In genomic region chr20:31811796-31812728, GRCh38 we compare ENCODE assay signal across 16 cellular contexts. TPM values are rescaled to one million over a fixed set of nuclear protein-coding genes. Genes with fewer than 3 reads are reported as not detected.
DNase-seq lines count a peak whose midpoint lies in the region; ATAC-seq, FAIRE-seq and TF ChIP-seq lines count a peak whose summit lies in the region.
"Had no signal": no experiment of that assay in that cellular context is flagged by ENCODE, and none has a peak within 500 bp of the region (broad histone marks: within the 10 kb centered on the region; RNA-seq: fewer than 3 reads in every experiment).

No MANE protein-coding gene starts in this region.

- no TSS peak for BruUV-seq in endothelial cell of umbilical vein (replicated peaks; lab: Mats Ljungman, UMichigan)
- no TSS peak for BruUV-seq in Caco-2 (replicated peaks; lab: Mats Ljungman, UMichigan)

- no peak overlapping the region for H3K4ac ChIP-seq in mesendoderm (ENCODE audit: low read depth, low read length)

- no peak for TF ChIP-seq POLR2A in endothelial cell of umbilical vein (IDR thresholded peaks at IDR 0.05; ENCODE audit: low read depth, low read length)
- TF ChIP-seq POLR2A in gastroesophageal sphincter (IDR thresholded peaks at IDR 0.05) = no peak

- H3K36me3 Mint-ChIP-seq in Caco-2 (ENCODE audit: insufficient read depth, unreplicated experiment) (peaks cover 34% of the 10 kb centered on the region), immature natural killer cell (no peaks in the 10 kb centered on the region)
- H3K36me3 Mint-ChIP-seq: IgD-negative memory B cell had no signal

- H4K20me1 ChIP-seq in GM23248 (ENCODE audit: insufficient read depth) = no peaks in the 10 kb centered on the region
- no peaks in the 10 kb centered on the region for H4K20me1 ChIP-seq in endothelial cell of umbilical vein (replicated peaks; ENCODE audit: control insufficient read depth, extremely low read depth, insufficient read depth, low read length)

- no peak overlapping the region for H3K23ac ChIP-seq in mesendoderm (ENCODE audit: low read length)

- DNase-seq in GM23248 (peak; percentile 43), SHP77 (lab: John Stamatoyannopoulos, UW) (peak; percentile 14 to 63), endothelial cell of umbilical vein (ENCODE audit: low read depth, low spot score) (peak; percentile 69), non-pigmented ciliary epithelial cell (ENCODE audit: low read depth) (peak; percentile 48), Caco-2 (no peak), mesendoderm (no peak), immature natural killer cell (no peak)
- DNase-seq: activated gamma-delta T cell; endodermal cell; NCI-H510A; stimulated activated CD8-positive, alpha-beta memory T cell treated with anti-CD3 and anti-CD28 coated beads, Interleukin-4, amount 100 ng/mL, for 48 hours had no signal

- no peak overlapping the region for H2BK15ac ChIP-seq in mesendoderm (replicated peaks; ENCODE audit: low read depth)

- in situ Hi-C loops in GM23248 (cut with MboI) = no loop called here

- H3K27ac Mint-ChIP-seq in Caco-2 (ENCODE audit: unreplicated experiment) (no peak overlapping the region), immature natural killer cell (no peak overlapping the region)
- H3K27ac Mint-ChIP-seq: endodermal cell, IgD-negative memory B cell had no signal

- ATAC-seq in gastroesophageal sphincter = no peak
- ATAC-seq: left lobe of liver had no signal

- H3K56ac ChIP-seq in mesendoderm (ENCODE audit: low read length) = no peak overlapping the region

- WGBS in GM23248 (ENCODE audit: low coverage in 1 of 2, low lambda C conversion rate in 2 of 2, missing lambda C conversion rate in 2 of 2), 2 experiments = 81 to 82% methylated on average over 15 of the region's 15 CpGs
- WGBS in mesendoderm (ENCODE audit: extremely low coverage, insufficient coverage, low lambda C conversion rate) = no CpG with 5 or more reads among the region's 15 CpGs
- 41 to 65% methylated on average over 5 to 10 of the region's 15 CpGs for WGBS in gastroesophageal sphincter (ENCODE audit: low coverage in 1 of 2), 2 donors

- no peaks in the 10 kb centered on the region for H3K9me1 ChIP-seq in endothelial cell of umbilical vein (replicated peaks; ENCODE audit: control insufficient read depth, extremely low read depth, insufficient read depth, low read length)

- H3K9ac ChIP-seq in GM23248 (no peak overlapping the region), endothelial cell of umbilical vein (replicated peaks; ENCODE audit: extremely low read depth, insufficient read depth, low read length) (no peak overlapping the region), mesendoderm (ENCODE audit: low read length) (no peak overlapping the region)

- H2BK5ac ChIP-seq in mesendoderm (ENCODE audit: low read length) = no peak overlapping the region

- no peak overlapping the region for H2AK5ac ChIP-seq in mesendoderm (ENCODE audit: low read length)

- H4K8ac ChIP-seq in mesendoderm (ENCODE audit: low read depth, low read length) = no peak overlapping the region

- H3K27ac ChIP-seq in GM23248 (no peak overlapping the region), endothelial cell of umbilical vein (ENCODE audit: insufficient read depth, low read depth, low read length) (no peak overlapping the region), mesendoderm (ENCODE audit: low read depth, low read length) (no peak overlapping the region), gastroesophageal sphincter (peak overlapping the region in 1 of 4 donors; percentile 14)
- H3K27ac ChIP-seq: skin epidermis had no signal

- H3K4me1 Mint-ChIP-seq in Caco-2 (ENCODE audit: low read depth, unreplicated experiment) (no peaks in the 10 kb centered on the region), immature natural killer cell (no peaks in the 10 kb centered on the region)

- H3K4me1 ChIP-seq in GM23248 (ENCODE audit: insufficient read depth) (peaks cover 19% of the 10 kb centered on the region), endothelial cell of umbilical vein (ENCODE audit: control insufficient read depth, extremely low read depth, insufficient read depth, low read length) (peaks cover 8% of the 10 kb centered on the region), Caco-2 (no peaks in the 10 kb centered on the region), mesendoderm (ENCODE audit: control insufficient read depth, low read depth, low read length) (no peaks in the 10 kb centered on the region), gastroesophageal sphincter (peaks cover 0 to 25% (median 3%) of the 10 kb centered on the region in 3 donors)

- H3K4me3 ChIP-seq in GM23248 = no peak overlapping the region
- H3K4me3 ChIP-seq in endothelial cell of umbilical vein (replicated peaks in 1 of 3; ENCODE audit: insufficient read depth in 1 of 3, low read depth in 1 of 3, low read length in 3 of 3) = no peak overlapping the region
- no peak overlapping the region for H3K4me3 ChIP-seq in Caco-2 (ENCODE audit: low read depth, low read length)
- no peak overlapping the region for H3K4me3 ChIP-seq in mesendoderm (ENCODE audit: low read length)
- H3K4me3 ChIP-seq in gastroesophageal sphincter = no peak overlapping the region
- H3K4me3 ChIP-seq: skin epidermis had no signal

- H3K4me3 Mint-ChIP-seq in Caco-2 (ENCODE audit: unreplicated experiment) (no peak overlapping the region), immature natural killer cell (no peak overlapping the region)
- H3K4me3 Mint-ChIP-seq: endodermal cell, IgD-negative memory B cell had no signal

- H3F3A ChIP-seq in GM23248 (ENCODE audit: insufficient read depth) = peaks cover 30% of the 10 kb centered on the region

- no peaks in the 10 kb centered on the region for H3K27me3 ChIP-seq in GM23248 (replicated peaks; ENCODE audit: insufficient read depth)
- H3K27me3 ChIP-seq in endothelial cell of umbilical vein (ENCODE audit: control insufficient read depth in 2 of 2, insufficient read depth in 2 of 2, low read length in 2 of 2) = no peaks in the 10 kb centered on the region
- no peaks in the 10 kb centered on the region for H3K27me3 ChIP-seq in Caco-2 (replicated peaks; ENCODE audit: control insufficient read depth, insufficient read depth, low read length)
- H3K27me3 ChIP-seq in mesendoderm (ENCODE audit: insufficient read depth, low read length, poor library complexity) = no peaks in the 10 kb centered on the region
- H3K27me3 ChIP-seq in gastroesophageal sphincter = no peaks in the 10 kb centered on the region

- no peaks in the 10 kb centered on the region for H3K9me3 Mint-ChIP-seq in Caco-2 (ENCODE audit: unreplicated experiment)
- no peaks in the 10 kb centered on the region for H3K9me3 Mint-ChIP-seq in immature natural killer cell
- H3K9me3 Mint-ChIP-seq: endodermal cell, IgD-negative memory B cell had no signal

- TF ChIP-seq CTCF in endothelial cell of umbilical vein (IDR thresholded peaks at IDR 0.05; ENCODE audit: extremely low read depth in 1 of 2, insufficient read depth in 1 of 2, low read depth in 1 of 2, low read length in 2 of 2) (no peak), Caco-2 (IDR thresholded peaks at IDR 0.05; ENCODE audit: insufficient read depth in 1 of 2, low read depth in 1 of 2, low read length in 1 of 2, severe bottlenecking in 1 of 2, unreplicated experiment in 1 of 2) (no peak), gastroesophageal sphincter (IDR thresholded peaks at IDR 0.05) (no peak)

- H4K5ac ChIP-seq in mesendoderm (ENCODE audit: low read length) = no peak overlapping the region

- H3K9me3 ChIP-seq in GM23248 (ENCODE audit: low read depth) (no peaks in the 10 kb centered on the region), endothelial cell of umbilical vein (replicated peaks; ENCODE audit: control insufficient read depth, insufficient read depth, low read length) (no peaks in the 10 kb centered on the region), Caco-2 (no peaks in the 10 kb centered on the region), gastroesophageal sphincter (no peaks in the 10 kb centered on the region)

- POLR2A ChIA-PET in endothelial cell of umbilical vein (lab: Charles Lee) = no interaction called here
- POLR2A ChIA-PET in Caco-2 (lab: Charles Lee) = no interaction called here

- CTCF ChIA-PET in endothelial cell of umbilical vein (lab: Charles Lee) (interaction anchor here (0.8 kb wide), 1 partner anchor 11 kb away, joined by 3 read pairs; no protein-coding TSS in a partner anchor), Caco-2 (lab: Charles Lee) (no interaction called here)

- H2AFZ ChIP-seq in GM23248 (no peak overlapping the region), endothelial cell of umbilical vein (ENCODE audit: low read depth, low read length) (no peak overlapping the region)

- intact Hi-C loops in endothelial cell of umbilical vein (cut with micrococcal nuclease) = no loop called here
- intact Hi-C loops in Caco-2 (cut with micrococcal nuclease; ENCODE audit: unreplicated experiment) = no loop called here

- dilution Hi-C loops in endothelial cell of umbilical vein (cut with MboI; ENCODE audit: extremely low pct_ligation_motif_present, low sequenced_read_pairs) = no loop called here

- TF ChIP-seq EP300 in gastroesophageal sphincter (IDR thresholded peaks at IDR 0.05) = no peak

- no peaks in the 10 kb centered on the region for H3K79me1 ChIP-seq in mesendoderm (ENCODE audit: low read length)

- no peak overlapping the region for H3K4me2 ChIP-seq in GM23248 (ENCODE audit: unreplicated experiment)
- no peak overlapping the region for H3K4me2 ChIP-seq in endothelial cell of umbilical vein (ENCODE audit: insufficient read depth, low read length)
- no peak overlapping the region for H3K4me2 ChIP-seq in mesendoderm (ENCODE audit: low read length)

- peak; percentile 54 for FAIRE-seq in endothelial cell of umbilical vein (lab: Jason Lieb, UNC)
- FAIRE-seq: TTC549 had no signal

- H3K27me3 Mint-ChIP-seq in Caco-2 (ENCODE audit: insufficient read depth, unreplicated experiment) (no peaks in the 10 kb centered on the region), immature natural killer cell (ENCODE audit: low read depth in 3 of 3) (peaks cover 1 to 2% (median 2%) of the 10 kb centered on the region in 3 donors)
- H3K27me3 Mint-ChIP-seq: IgD-negative memory B cell had no signal

- no peaks in the 10 kb centered on the region for H3K79me2 ChIP-seq in GM23248 (ENCODE audit: insufficient read depth)
- H3K79me2 ChIP-seq in endothelial cell of umbilical vein (ENCODE audit: control insufficient read depth, insufficient read depth, low read length) = no peaks in the 10 kb centered on the region
- no peaks in the 10 kb centered on the region for H3K79me2 ChIP-seq in mesendoderm (ENCODE audit: control insufficient read depth, insufficient read depth, low read length)

- no peaks in the 10 kb centered on the region for H3K36me3 ChIP-seq in GM23248 (ENCODE audit: low read depth)
- H3K36me3 ChIP-seq in endothelial cell of umbilical vein (ENCODE audit: control insufficient read depth in 2 of 2, extremely low read depth in 1 of 2, insufficient read depth in 2 of 2, low read length in 2 of 2) = no peaks in the 10 kb centered on the region
- no peaks in the 10 kb centered on the region for H3K36me3 ChIP-seq in Caco-2 (ENCODE audit: control insufficient read depth, insufficient read depth, low read length)
- no peaks in the 10 kb centered on the region for H3K36me3 ChIP-seq in mesendoderm (ENCODE audit: control insufficient read depth, insufficient read depth, low read length)
- H3K36me3 ChIP-seq in gastroesophageal sphincter = no peaks in the 10 kb centered on the region

- no peak overlapping the region for H2BK120ac ChIP-seq in mesendoderm (ENCODE audit: low read depth, low read length)

- no peaks in the 10 kb centered on the region for H3K9me2 ChIP-seq in GM23248 (ENCODE audit: insufficient read depth)

- no peak overlapping the region for H3K18ac ChIP-seq in mesendoderm (ENCODE audit: low read length)

RNA-seq across cellular contexts. Expression of gene MYLK2, which starts 7.1 kb away (rescaled TPM):
- total RNA-seq in GM23248 (2014; rRNA removed; shearing (Covaris generic)) = 0.63 TPM in 1 of 2 replicates, not detected in the other
- polyA plus RNA-seq in GM23248 (2016; fragmentation: Nextera tagmentation; extraction: Ambion mirVana) = not detected in 2 replicates
- total RNA-seq in endothelial cell of umbilical vein = 2.7 and 3.2 TPM in 2 replicates
- 2.6 and 3.7 TPM in 2 replicates for polyA plus RNA-seq in endothelial cell of umbilical vein
- 2.3 and 2.8 TPM in 2 replicates for polyA plus RNA-seq in endothelial cell of umbilical vein (2011; cell fraction: cytosol; rRNA removed)
- polyA plus RNA-seq in endothelial cell of umbilical vein (2011; cell fraction: nucleus; rRNA removed) = 3.6 and 4.3 TPM in 2 replicates
- polyA plus RNA-seq in endothelial cell of umbilical vein (2012) = 1.5 and 1.6 TPM in 2 replicates
- polyA minus RNA-seq in endothelial cell of umbilical vein = 1.7 and 1.9 TPM in 2 replicates
- polyA minus RNA-seq in endothelial cell of umbilical vein (2011; cell fraction: cytosol; rRNA and poly(A)+ RNA removed) = not detected
- polyA minus RNA-seq in endothelial cell of umbilical vein (2011; cell fraction: nucleus; rRNA and poly(A)+ RNA removed) = 1.5 and 1.6 TPM in 2 replicates
- total RNA-seq in Caco-2 (2022) = 0.77 and 0.91 TPM in 2 replicates
- polyA plus RNA-seq in mesendoderm (2013, experiment 1 of 2) = 0.14 TPM
- polyA plus RNA-seq in mesendoderm (2013, experiment 2 of 2) = 0.22 TPM
- total RNA-seq in gastroesophageal sphincter = under 1 TPM in 3 of 4 donors, not detected in 1; 0.27 to 0.54 (median 0.31) TPM
- polyA plus RNA-seq in immature natural killer cell = not detected
- total RNA-seq: left lobe of liver had no signal
- polyA plus RNA-seq: IgD-negative memory B cell had no signal

RNA-seq across cellular contexts. Expression of gene FOXS1, which starts 33.3 kb away (rescaled TPM):
- total RNA-seq in GM23248 (2014; rRNA removed; shearing (Covaris generic)) = not detected in 2 replicates
- polyA plus RNA-seq in GM23248 (2016; fragmentation: Nextera tagmentation; extraction: Ambion mirVana) (not detected in 2 replicates), endothelial cell of umbilical vein (0.81 and 0.84 TPM in 2 replicates), immature natural killer cell (not detected)
- total RNA-seq in endothelial cell of umbilical vein (not detected in 2 replicates), Caco-2 (2022) (not detected in 2 replicates), gastroesophageal sphincter (1 to 10 TPM in 2 of 4 donors, under 1 TPM in 1, not detected in 1; 0.62 to 3.9 (median 2.3) TPM)
- 0.35 and 0.56 TPM in 2 replicates for polyA plus RNA-seq in endothelial cell of umbilical vein (2011; cell fraction: cytosol; rRNA removed)
- polyA plus RNA-seq in endothelial cell of umbilical vein (2011; cell fraction: nucleus; rRNA removed) = 0.14 and 0.41 TPM in 2 replicates
- polyA plus RNA-seq in endothelial cell of umbilical vein (2012) = 0.13 and 0.26 TPM in 2 replicates
- polyA minus RNA-seq in endothelial cell of umbilical vein = 0.22 TPM in 1 of 2 replicates, not detected in the other
- polyA minus RNA-seq in endothelial cell of umbilical vein (2011; cell fraction: cytosol; rRNA and poly(A)+ RNA removed) = not detected
- 0.87 and 0.96 TPM in 2 replicates for polyA minus RNA-seq in endothelial cell of umbilical vein (2011; cell fraction: nucleus; rRNA and poly(A)+ RNA removed)
- polyA plus RNA-seq in mesendoderm (2013, experiment 1 of 2) = 0.03 TPM
- not detected for polyA plus RNA-seq in mesendoderm (2013, experiment 2 of 2)
- total RNA-seq: endodermal cell, left lobe of liver had no signal
- polyA plus RNA-seq: IgD-negative memory B cell had no signal

RNA-seq across cellular contexts. Expression of gene DUSP15, which starts 58.3 kb away (rescaled TPM):
- total RNA-seq in GM23248 (2014; rRNA removed; shearing (Covaris generic)) = not detected in 2 replicates
- polyA plus RNA-seq in GM23248 (2016; fragmentation: Nextera tagmentation; extraction: Ambion mirVana) = not detected in 2 replicates
- total RNA-seq in endothelial cell of umbilical vein = 0.62 TPM in 1 of 2 replicates, not detected in the other
- polyA plus RNA-seq in endothelial cell of umbilical vein = 0.33 and 0.75 TPM in 2 replicates
- 0.12 and 0.27 TPM in 2 replicates for polyA plus RNA-seq in endothelial cell of umbilical vein (2011; cell fraction: cytosol; rRNA removed)
- 0.16 and 0.35 TPM in 2 replicates for polyA plus RNA-seq in endothelial cell of umbilical vein (2011; cell fraction: nucleus; rRNA removed)
- polyA plus RNA-seq in endothelial cell of umbilical vein (2012) = 0.16 and 0.19 TPM in 2 replicates
- not detected in 2 replicates for polyA minus RNA-seq in endothelial cell of umbilical vein
- polyA minus RNA-seq in endothelial cell of umbilical vein (2011; cell fraction: cytosol; rRNA and poly(A)+ RNA removed) = not detected
- not detected in 2 replicates for polyA minus RNA-seq in endothelial cell of umbilical vein (2011; cell fraction: nucleus; rRNA and poly(A)+ RNA removed)
- 8.2 and 9.1 TPM in 2 replicates for total RNA-seq in Caco-2 (2022)
- 0.27 TPM for polyA plus RNA-seq in mesendoderm (2013, experiment 1 of 2)
- 0.15 TPM for polyA plus RNA-seq in mesendoderm (2013, experiment 2 of 2)
- total RNA-seq in gastroesophageal sphincter = 1 to 10 TPM; 1.5 to 8.2 (median 4.5) TPM
- not detected for polyA plus RNA-seq in immature natural killer cell
- polyA plus RNA-seq: IgD-negative memory B cell had no signal

RNA-seq across cellular contexts. Expression of gene TTLL9, which starts 58.4 kb away (rescaled TPM):
- not detected in 2 replicates for total RNA-seq in GM23248 (2014; rRNA removed; shearing (Covaris generic))
- polyA plus RNA-seq in GM23248 (2016; fragmentation: Nextera tagmentation; extraction: Ambion mirVana) (not detected in 2 replicates), endothelial cell of umbilical vein (0.03 TPM in 1 of 2 replicates, not detected in the other), immature natural killer cell (under 1 TPM in 1 of 3 donors, not detected in 2; 0.37 TPM)
- total RNA-seq in endothelial cell of umbilical vein (not detected in 2 replicates), Caco-2 (2022) (not detected in 2 replicates), gastroesophageal sphincter (under 1 TPM in 1 of 4 donors, not detected in 3; 0.47 TPM)
- 0.04 and 0.10 TPM in 2 replicates for polyA plus RNA-seq in endothelial cell of umbilical vein (2011; cell fraction: cytosol; rRNA removed)
- polyA plus RNA-seq in endothelial cell of umbilical vein (2011; cell fraction: nucleus; rRNA removed) = 0.37 and 0.53 TPM in 2 replicates
- 0.08 TPM in 1 of 2 replicates, not detected in the other for polyA plus RNA-seq in endothelial cell of umbilical vein (2012)
- 0.55 TPM in 1 of 2 replicates, not detected in the other for polyA minus RNA-seq in endothelial cell of umbilical vein
- not detected for polyA minus RNA-seq in endothelial cell of umbilical vein (2011; cell fraction: cytosol; rRNA and poly(A)+ RNA removed)
- not detected in 2 replicates for polyA minus RNA-seq in endothelial cell of umbilical vein (2011; cell fraction: nucleus; rRNA and poly(A)+ RNA removed)
- polyA plus RNA-seq in mesendoderm (2013, experiment 1 of 2) = not detected
- polyA plus RNA-seq in mesendoderm (2013, experiment 2 of 2) = 0.01 TPM
- total RNA-seq: left lobe of liver had no signal
- polyA plus RNA-seq: IgD-negative memory B cell had no signal

Comparison
In these comparisons a context has a peak if more than half of its experiments do, and no peak if none do; other contexts are left out.
1. DNase-seq: peak in GM23248 (single experiment), SHP77 (2 of 2), endothelial cell of umbilical vein (single experiment) and non-pigmented ciliary epithelial cell (single experiment); none in Caco-2 (0 of 2), mesendoderm (single experiment) and immature natural killer cell (0 of 3).